ENCODE assay signal across 26 cellular contexts in the genomic region with DNA sequence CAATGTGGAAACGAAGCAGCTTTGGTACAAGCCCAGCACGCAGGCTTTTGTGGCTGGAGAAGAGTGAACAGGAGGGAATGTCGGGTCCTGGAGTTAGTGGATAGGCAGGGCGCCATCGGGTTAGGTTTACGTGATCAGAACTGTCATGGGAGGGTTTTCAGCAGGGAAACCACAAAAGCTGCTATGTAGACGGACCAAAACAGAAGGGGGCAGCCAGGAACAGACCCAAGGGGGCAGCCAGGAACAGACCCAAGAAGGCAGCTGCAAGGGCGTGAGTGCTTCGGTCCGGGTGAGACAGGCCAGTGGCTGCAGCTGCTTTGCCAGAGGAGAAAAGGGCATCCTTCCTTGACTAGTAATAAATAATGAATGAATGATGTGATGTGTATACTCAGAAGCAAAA.
"Had no signal": no experiment of that assay in that cellular context is flagged by ENCODE, and none has a peak within 500 bp of the region (broad histone marks: within the 10 kb centered on the region; RNA-seq: fewer than 3 reads in every experiment).

No MANE protein-coding gene starts in this region.

- H3K27ac ChIP-seq: brain microvascular endothelial cell, cardiac muscle cell, Peyer's patch, RWPE1, SJCRH30 had no signal

- ATAC-seq: activated CD8-positive, alpha-beta T cell treated with anti-CD3 and anti-CD28 coated beads, Interleukin-2, amount 10 ng/mL, durations not matched to agents 7 days and 5 days; WTC11 had no signal

- DNase-seq: activated CD4-positive, alpha-beta T cell treated with anti-CD3 and anti-CD28 coated beads for 48 hours; activated CD4-positive, alpha-beta T cell treated with anti-CD3 and anti-CD28 coated beads, Interleukin-2, amount 50 U/mL, for 4 hours; activated CD4-positive, CD25-positive, alpha-beta regulatory T cell treated with anti-CD3 and anti-CD28 coated beads, Interleukin-2, amount 50 U/mL, for 72 hours; activated CD8-positive, alpha-beta memory T cell treated with anti-CD3 and anti-CD28 coated beads, Interleukin-2, amount 50 U/mL, for 48 hours; activated CD8-positive, alpha-beta T cell treated with anti-CD3 and anti-CD28 coated beads, Interleukin-2, amount 10 ng/mL, durations not matched to agents 7 days and 5 days; activated naive CD4-positive, alpha-beta T cell; activated T-cell treated with anti-CD3 and anti-CD28 coated beads, Interleukin-2, amount 50 U/mL, for 1 hour; brain microvascular endothelial cell; IMR-90; KG1; NCI-H1092 treated with DMSO at 0.1 percent for 48 hours; NCI-H1417 treated with DMSO at 0.1 percent for 48 hours; NCI-H1694; NCI-H2029; NCI-H2107; NCI-H2171 treated with DMSO at 0.1 percent for 48 hours; NCI-H226; NCI-H526 treated with DMSO at 0.1 percent for 48 hours; Peyer's patch; Right ventricle myocardium superior; SJCRH30; SK-N-SH; T-helper 9 cell had no signal
